ENCODE assay signal across 20 cellular contexts in the genomic region with DNA sequence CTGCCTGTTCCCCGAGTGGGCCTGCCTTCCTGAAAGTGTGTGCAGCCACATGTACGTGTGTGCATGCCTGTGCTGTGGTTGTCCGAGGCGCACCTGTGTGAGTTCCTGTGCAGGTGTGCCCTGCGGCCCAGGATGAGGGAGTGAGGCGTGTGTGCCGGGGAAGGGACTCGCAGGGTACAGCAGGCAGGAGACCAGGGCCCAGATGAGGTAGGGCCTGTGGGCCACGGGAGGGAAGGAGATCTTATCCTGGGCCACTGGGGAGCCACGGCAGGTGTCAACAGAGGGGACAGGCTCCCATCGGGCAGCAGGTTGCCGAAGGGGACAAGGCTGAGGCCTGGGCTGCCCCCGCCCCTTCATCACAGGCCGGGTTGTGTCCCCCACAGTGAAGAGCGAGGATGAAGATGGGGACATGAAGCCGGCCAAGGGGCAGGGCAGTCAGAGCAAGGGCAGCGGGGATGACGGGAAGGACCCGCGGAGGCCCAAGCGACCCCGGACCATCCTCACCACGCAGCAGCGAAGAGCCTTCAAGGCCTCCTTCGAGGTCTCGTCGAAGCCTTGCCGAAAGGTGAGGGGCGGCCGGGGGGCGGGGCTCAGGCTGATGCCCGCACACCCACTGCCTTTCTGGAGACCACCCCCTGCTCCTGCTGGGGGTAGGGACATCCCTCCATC.
"Had no signal": no experiment of that assay in that cellular context is flagged by ENCODE, and none has a peak within 500 bp of the region (broad histone marks: within the 10 kb centered on the region; RNA-seq: fewer than 3 reads in every experiment).

No MANE protein-coding gene starts in this region.

- H3K4me1 Mint-ChIP-seq: activated B cell treated with CpG ODN at 0.5 μM for 24 hours; activated naive CD4-positive, alpha-beta T cell treated with anti-CD3 and anti-CD28 coated beads, Interleukin-2, amount 10 ng/mL, durations not matched to agents 7 days and 5 days had no signal

- H3K4me1 ChIP-seq: ascending aorta, colonic mucosa, esophagus muscularis mucosa, lower lobe of right lung, psoas muscle, right lobe of liver, stomach had no signal

- H3K9me3 Mint-ChIP-seq: activated B cell treated with CpG ODN at 0.5 μM for 24 hours; activated CD8-positive, alpha-beta T cell treated with anti-CD3 and anti-CD28 coated beads for 36 hours; activated naive CD4-positive, alpha-beta T cell treated with anti-CD3 and anti-CD28 coated beads, Interleukin-2, amount 10 ng/mL, durations not matched to agents 7 days and 5 days; activated T-cell treated with anti-CD3 and anti-CD28 coated beads, Interleukin-2, amount 50 U/mL, for 4 hours; central memory CD8-positive, alpha-beta T cell; immature natural killer cell; mesothelial cell of epicardium; stimulated activated effector memory CD8-positive, alpha-beta T cell treated with anti-CD3 and anti-CD28 coated beads, Interleukin-12 subunit alpha, Interleukin-12 subunit beta, amount 100 ng/mL, for 72 hours had no signal

- H3K4me3 ChIP-seq: ascending aorta, colonic mucosa, esophagus muscularis mucosa, lower lobe of right lung, psoas muscle, right lobe of liver, smooth muscle cell, stomach had no signal

- H3K27ac Mint-ChIP-seq: activated B cell treated with CpG ODN at 0.5 μM for 24 hours; activated CD8-positive, alpha-beta T cell treated with anti-CD3 and anti-CD28 coated beads for 36 hours; activated naive CD4-positive, alpha-beta T cell treated with anti-CD3 and anti-CD28 coated beads, Interleukin-2, amount 10 ng/mL, durations not matched to agents 7 days and 5 days; immature natural killer cell; mesothelial cell of epicardium; stimulated activated effector memory CD8-positive, alpha-beta T cell treated with anti-CD3 and anti-CD28 coated beads, Interleukin-12 subunit alpha, Interleukin-12 subunit beta, amount 100 ng/mL, for 72 hours had no signal

- H3K4me3 Mint-ChIP-seq: activated B cell treated with CpG ODN at 0.5 μM for 24 hours; activated CD8-positive, alpha-beta T cell treated with anti-CD3 and anti-CD28 coated beads for 36 hours; activated naive CD4-positive, alpha-beta T cell treated with anti-CD3 and anti-CD28 coated beads, Interleukin-2, amount 10 ng/mL, durations not matched to agents 7 days and 5 days; activated T-cell treated with anti-CD3 and anti-CD28 coated beads, Interleukin-2, amount 50 U/mL, for 4 hours; central memory CD8-positive, alpha-beta T cell; immature natural killer cell; mesothelial cell of epicardium; stimulated activated effector memory CD8-positive, alpha-beta T cell treated with anti-CD3 and anti-CD28 coated beads, Interleukin-12 subunit alpha, Interleukin-12 subunit beta, amount 100 ng/mL, for 72 hours had no signal

- FAIRE-seq: TTC549 had no signal

- H3K27ac ChIP-seq: ascending aorta, colonic mucosa, esophagus muscularis mucosa, lower lobe of right lung, psoas muscle, right lobe of liver, stomach had no signal

- DNase-seq: activated B cell treated with CpG ODN at 0.5 μM for 24 hours; activated CD4-positive, alpha-beta T cell treated with anti-CD3 and anti-CD28 coated beads for 48 hours; activated CD8-positive, alpha-beta T cell treated with anti-CD3 and anti-CD28 coated beads for 36 hours; activated naive CD4-positive, alpha-beta T cell treated with anti-CD3 and anti-CD28 coated beads, Interleukin-2, amount 10 ng/mL, durations not matched to agents 7 days and 5 days; colonic mucosa; immature natural killer cell; stimulated activated CD4-positive, alpha-beta T cell treated with anti-CD3 and anti-CD28 coated beads, Interleukin-4, amount 100 ng/mL, for 24 hours; stomach; trophoblast cell had no signal

- H3K36me3 ChIP-seq: ascending aorta, colonic mucosa, esophagus muscularis mucosa, lower lobe of right lung, right lobe of liver, stomach had no signal

- H3K27me3 ChIP-seq: ascending aorta, right lobe of liver had no signal

- H3K36me3 Mint-ChIP-seq: activated naive CD4-positive, alpha-beta T cell treated with anti-CD3 and anti-CD28 coated beads, Interleukin-2, amount 10 ng/mL, durations not matched to agents 7 days and 5 days; immature natural killer cell; mesothelial cell of epicardium; stimulated activated effector memory CD8-positive, alpha-beta T cell treated with anti-CD3 and anti-CD28 coated beads, Interleukin-12 subunit alpha, Interleukin-12 subunit beta, amount 100 ng/mL, for 72 hours had no signal

- H3K9me3 ChIP-seq: ascending aorta, colonic mucosa, esophagus muscularis mucosa, lower lobe of right lung, psoas muscle, right lobe of liver, stomach had no signal

- ATAC-seq: activated CD8-positive, alpha-beta T cell treated with anti-CD3 and anti-CD28 coated beads for 36 hours; activated T-cell treated with anti-CD3 and anti-CD28 coated beads, Interleukin-2, amount 50 U/mL, for 4 hours; lower lobe of right lung; psoas muscle; right lobe of liver; stimulated activated effector memory CD8-positive, alpha-beta T cell treated with anti-CD3 and anti-CD28 coated beads, Interleukin-12 subunit alpha, Interleukin-12 subunit beta, amount 100 ng/mL, for 72 hours had no signal
